9 cellular contexts compared by ENCODE assay signal in the genomic region with DNA sequence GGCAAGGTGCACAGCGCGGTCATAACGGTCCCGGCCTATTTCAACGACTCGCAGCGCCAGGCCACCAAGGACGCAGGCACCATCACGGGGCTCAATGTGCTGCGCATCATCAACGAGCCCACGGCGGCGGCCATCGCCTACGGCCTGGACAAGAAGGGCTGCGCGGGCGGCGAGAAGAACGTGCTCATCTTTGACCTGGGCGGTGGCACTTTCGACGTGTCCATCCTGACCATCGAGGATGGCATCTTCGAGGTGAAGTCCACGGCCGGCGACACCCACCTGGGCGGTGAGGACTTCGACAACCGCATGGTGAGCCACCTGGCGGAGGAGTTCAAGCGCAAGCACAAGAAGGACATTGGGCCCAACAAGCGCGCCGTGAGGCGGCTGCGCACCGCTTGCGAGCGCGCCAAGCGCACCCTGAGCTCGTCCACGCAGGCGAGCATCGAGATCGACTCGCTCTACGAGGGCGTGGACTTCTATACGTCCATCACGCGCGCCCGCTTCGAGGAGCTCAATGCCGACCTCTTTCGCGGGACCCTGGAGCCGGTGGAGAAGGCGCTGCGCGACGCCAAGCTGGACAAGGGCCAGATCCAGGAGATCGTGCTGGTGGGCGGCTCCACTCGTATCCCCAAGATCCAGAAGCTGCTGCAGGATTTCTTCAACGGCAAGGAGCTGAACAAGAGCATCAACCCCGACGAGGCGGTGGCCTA. TPM values are rescaled to one million over a fixed set of nuclear protein-coding genes. Genes with fewer than 3 reads are reported as not detected.
DNase-seq lines count a peak whose midpoint lies in the region; TF ChIP-seq lines count a peak whose summit lies in the region.
"Had no signal": no experiment of that assay in that cellular context is flagged by ENCODE, and none has a peak within 500 bp of the region (broad histone marks: within the 10 kb centered on the region; RNA-seq: fewer than 3 reads in every experiment).

No MANE protein-coding gene starts in this region.

- H3K27me3 ChIP-seq in colonic mucosa (no peaks in the 10 kb centered on the region), mucosa of stomach (ENCODE audit: control insufficient read depth, insufficient read depth, low read length) (peaks cover 18% of the 10 kb centered on the region), MM.1S (replicated peaks; ENCODE audit: insufficient read depth, low read length) (no peaks in the 10 kb centered on the region)

- no peaks in the 10 kb centered on the region for H4K20me1 ChIP-seq in MM.1S (ENCODE audit: insufficient read depth, low read length)

- H2AFZ ChIP-seq in MM.1S (ENCODE audit: low read length), result no peak overlapping the region

- peaks cover 25% of the 10 kb centered on the region for H3K4me1 Mint-ChIP-seq in chondrocyte (ENCODE audit: low read depth)

- no peaks in the 10 kb centered on the region for H3K36me3 Mint-ChIP-seq in chondrocyte (ENCODE audit: low read depth)

- peak; percentile 34 for DNase-seq in AG10803 (ENCODE audit: low read depth)
- DNase-seq in NCI-H510A treated with DMSO at 0.1 percent for 48 hours (lab: John Stamatoyannopoulos, UW), result peak; percentile 83
- DNase-seq in colonic mucosa, result no peak
- no peak for DNase-seq in NCI-H1930 (lab: John Stamatoyannopoulos, UW)
- DNase-seq in MM.1S, result no peak
- no peak for DNase-seq in NCI-H2171 treated with DMSO at 0.1 percent for 48 hours (lab: John Stamatoyannopoulos, UW)
- DNase-seq in chondrocyte (ENCODE audit: low spot score), result no peak
- DNase-seq: NCI-H146 had no signal

- H3K4me1 ChIP-seq in colonic mucosa, result no peaks in the 10 kb centered on the region
- peaks cover 18% of the 10 kb centered on the region for H3K4me1 ChIP-seq in mucosa of stomach (ENCODE audit: control insufficient read depth, insufficient read depth, low read length)
- H3K4me1 ChIP-seq in MM.1S (ENCODE audit: low read length), result no peaks in the 10 kb centered on the region

- H3K9ac ChIP-seq in colonic mucosa (ENCODE audit: low read depth in 2 of 2, low read length in 2 of 2) (no peak overlapping the region), mucosa of stomach (ENCODE audit: low read length) (no peak overlapping the region), MM.1S (ENCODE audit: low read length) (no peak overlapping the region)

- H3K36me3 ChIP-seq in colonic mucosa (no peaks in the 10 kb centered on the region), mucosa of stomach (ENCODE audit: control insufficient read depth, insufficient read depth, low read length) (no peaks in the 10 kb centered on the region), MM.1S (replicated peaks; ENCODE audit: insufficient read depth, low read length) (no peaks in the 10 kb centered on the region)

- peak; percentile 4; the same call in 1 of the 2 replicates for TF ChIP-seq CTCF in AG10803 (conservative IDR thresholded peaks at IDR 0.05; ENCODE audit: low read length)
- TF ChIP-seq CTCF in colonic mucosa (IDR thresholded peaks at IDR 0.05), result no peak
- TF ChIP-seq CTCF in MM.1S (IDR thresholded peaks at IDR 0.05; ENCODE audit: low read length), result no peak
- no peak for TF ChIP-seq CTCF in chondrocyte (IDR thresholded peaks at IDR 0.05)

- no peak overlapping the region for H3K27ac Mint-ChIP-seq in chondrocyte (ENCODE audit: unreplicated experiment)

- H3K4me3 ChIP-seq in AG10803 (ENCODE audit: low read length) (peak overlapping the region; percentile 78), colonic mucosa (peak overlapping the region; percentile 65), mucosa of stomach (ENCODE audit: low read length) (peak overlapping the region; percentile 49), MM.1S (ENCODE audit: low read length) (no peak overlapping the region)

- H3F3A ChIP-seq in MM.1S (ENCODE audit: insufficient read depth, low read length), result no peaks in the 10 kb centered on the region

- H3K27ac ChIP-seq in colonic mucosa (peak overlapping the region; percentile 94), MM.1S (ENCODE audit: low read length) (no peak overlapping the region)

- no peaks in the 10 kb centered on the region for H3K27me3 Mint-ChIP-seq in chondrocyte (ENCODE audit: low read depth)

- H3K9me3 ChIP-seq in colonic mucosa (no peaks in the 10 kb centered on the region), mucosa of stomach (ENCODE audit: control insufficient read depth, low read length) (no peaks in the 10 kb centered on the region), MM.1S (replicated peaks; ENCODE audit: insufficient read depth, low read length) (no peaks in the 10 kb centered on the region)

- no peak overlapping the region for H3K4me3 Mint-ChIP-seq in chondrocyte (ENCODE audit: unreplicated experiment)

- no peak overlapping the region for H3K4me2 ChIP-seq in MM.1S (ENCODE audit: low read depth, low read length)

- peaks cover 2% of the 10 kb centered on the region for H3K9me3 Mint-ChIP-seq in chondrocyte (ENCODE audit: low read depth)

- H3K9me2 ChIP-seq in MM.1S (replicated peaks; ENCODE audit: insufficient read depth, low read length), result no peaks in the 10 kb centered on the region

- intact Hi-C loops in colonic mucosa (cut with DNase I), result loop anchor here (2.0 kb wide), 1 partner anchor 95 kb away; no protein-coding TSS in a partner anchor

- H3K79me2 ChIP-seq in MM.1S (ENCODE audit: low read length), result no peaks in the 10 kb centered on the region

RNA-seq across cellular contexts. Expression of gene HSPA2, which starts 0.9 kb away (rescaled TPM):
- total RNA-seq in colonic mucosa (10 to 100 TPM; 21.6 to 66.1 TPM), chondrocyte (1.2 to 3.2 TPM (median 1.7 TPM) in 3 replicates)

RNA-seq across cellular contexts. Expression of gene PPP1R36, which starts 8.3 kb away (rescaled TPM):
- total RNA-seq in colonic mucosa (1 to 10 TPM; 2.2 to 5.0 TPM), chondrocyte (0.72 to 1.1 TPM (median 1.0 TPM) in 3 replicates)

RNA-seq across cellular contexts. Expression of gene ZBTB1, which starts 36.8 kb away (rescaled TPM):
- 10 to 100 TPM; 26.2 to 32.7 TPM for total RNA-seq in colonic mucosa
- total RNA-seq in chondrocyte, result 48.5 to 49.9 TPM (median 49.3 TPM) in 3 replicates

RNA-seq across cellular contexts. Expression of gene ZBTB25, which starts 37.8 kb away (rescaled TPM):
- total RNA-seq in colonic mucosa, result 1 to 10 TPM; 5.6 to 6.1 TPM
- total RNA-seq in chondrocyte, result 9.3 to 12.1 TPM (median 9.7 TPM) in 3 replicates

Comparison
In these comparisons a context has a peak if more than half of its experiments do, and no peak if none do; other contexts are left out.
1. DNase-seq: peak in AG10803 (single experiment) and NCI-H510A treated with DMSO at 0.1 percent for 48 hours (single experiment); none in colonic mucosa (single experiment), NCI-H1930 (0 of 2), MM.1S (single experiment), NCI-H2171 treated with DMSO at 0.1 percent for 48 hours (single experiment) and chondrocyte (single experiment).